Comparison of ENCODE assay signal across 23 cellular contexts in the genomic region with DNA sequence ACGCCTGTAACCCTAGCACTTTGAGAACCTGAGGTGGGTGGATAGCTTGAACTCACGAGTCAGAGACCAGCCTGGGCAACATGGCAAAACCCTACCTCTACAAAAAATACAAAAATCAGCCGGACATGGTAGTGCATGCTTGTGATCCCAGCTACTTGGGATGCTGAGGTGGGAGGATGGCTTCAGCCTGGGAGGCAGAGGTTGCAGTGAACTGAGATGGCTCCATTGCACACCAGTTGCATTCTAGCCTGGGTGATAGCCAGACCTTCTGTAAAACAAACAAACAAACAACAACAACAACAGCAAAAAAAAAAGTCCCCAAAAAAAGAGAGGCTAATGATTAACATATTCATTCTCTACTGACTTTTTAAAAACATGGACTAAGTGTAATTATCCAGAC.
"Had no signal": no experiment of that assay in that cellular context is flagged by ENCODE, and none has a peak within 500 bp of the region (broad histone marks: within the 10 kb centered on the region; RNA-seq: fewer than 3 reads in every experiment).

No MANE protein-coding gene starts in this region.

- H3K4me1 ChIP-seq: Peyer's patch had no signal

- H3K27ac Mint-ChIP-seq: activated CD4-positive, alpha-beta T cell treated with anti-CD3 and anti-CD28 coated beads for 36 hours; activated CD8-positive, alpha-beta T cell treated with anti-CD3 and anti-CD28 coated beads for 36 hours; activated naive CD4-positive, alpha-beta T cell treated with anti-CD3 and anti-CD28 coated beads, Interleukin-2, amount 10 ng/mL, durations not matched to agents 7 days and 5 days; activated naive CD8-positive, alpha-beta T cell treated with anti-CD3 and anti-CD28 coated beads for 36 hours; activated T-cell treated with anti-CD3 and anti-CD28 coated beads, Interleukin-2, amount 50 U/mL, for 72 hours; activated T-helper 2 cell treated with anti-CD3 and anti-CD28 coated beads, Interferon-gamma antibody, Interleukin-2, Interleukin-4, amounts not matched to agents 10 μg/mL and 5 μg/mL and 100 μg/mL, durations not matched to agents 14 hours and 24 hours and 36 hours had no signal

- H3K9me3 ChIP-seq: Peyer's patch, SJCRH30, SK-N-SH had no signal

- H3K27me3 Mint-ChIP-seq: activated CD4-positive, alpha-beta T cell treated with anti-CD3 and anti-CD28 coated beads for 36 hours; activated CD8-positive, alpha-beta T cell treated with anti-CD3 and anti-CD28 coated beads for 36 hours; activated naive CD4-positive, alpha-beta T cell treated with anti-CD3 and anti-CD28 coated beads, Interleukin-2, amount 10 ng/mL, durations not matched to agents 7 days and 5 days; activated naive CD8-positive, alpha-beta T cell treated with anti-CD3 and anti-CD28 coated beads for 36 hours had no signal

- H3K4me3 ChIP-seq: K562, Peyer's patch, SJCRH30 had no signal

- H3K27ac ChIP-seq: Peyer's patch, RWPE1, SJCRH30, WERI-Rb-1 had no signal

- H3K9me3 Mint-ChIP-seq: activated CD8-positive, alpha-beta T cell treated with anti-CD3 and anti-CD28 coated beads for 36 hours; activated naive CD4-positive, alpha-beta T cell treated with anti-CD3 and anti-CD28 coated beads, Interleukin-2, amount 10 ng/mL, durations not matched to agents 7 days and 5 days; activated naive CD8-positive, alpha-beta T cell treated with anti-CD3 and anti-CD28 coated beads for 36 hours; activated T-cell treated with anti-CD3 and anti-CD28 coated beads, Interleukin-2, amount 50 U/mL, for 72 hours; activated T-helper 2 cell treated with anti-CD3 and anti-CD28 coated beads, Interferon-gamma antibody, Interleukin-2, Interleukin-4, amounts not matched to agents 10 μg/mL and 5 μg/mL and 100 μg/mL, durations not matched to agents 14 hours and 24 hours and 36 hours had no signal

- ATAC-seq: activated CD4-positive, alpha-beta T cell treated with anti-CD3 and anti-CD28 coated beads for 36 hours; activated CD8-positive, alpha-beta T cell treated with anti-CD3 and anti-CD28 coated beads for 36 hours; activated T-cell treated with anti-CD3 and anti-CD28 coated beads, Interleukin-2, amount 50 U/mL, for 72 hours; K562 had no signal

- FAIRE-seq: K562 had no signal

- H3K4me3 Mint-ChIP-seq: activated CD4-positive, alpha-beta T cell treated with anti-CD3 and anti-CD28 coated beads for 36 hours; activated CD8-positive, alpha-beta T cell treated with anti-CD3 and anti-CD28 coated beads for 36 hours; activated naive CD4-positive, alpha-beta T cell treated with anti-CD3 and anti-CD28 coated beads, Interleukin-2, amount 10 ng/mL, durations not matched to agents 7 days and 5 days; activated naive CD8-positive, alpha-beta T cell treated with anti-CD3 and anti-CD28 coated beads for 36 hours; activated T-cell treated with anti-CD3 and anti-CD28 coated beads, Interleukin-2, amount 50 U/mL, for 72 hours had no signal

- DNase-seq: activated CD4-positive, alpha-beta T cell treated with anti-CD3 and anti-CD28 coated beads for 36 hours; activated CD4-positive, alpha-beta T cell treated with anti-CD3 and anti-CD28 coated beads, Interleukin-2, amount 50 U/mL, for 1 hour; activated CD8-positive, alpha-beta memory T cell treated with anti-CD3 and anti-CD28 coated beads, Interleukin-2, amount 50 U/mL, for 4 hours; activated CD8-positive, alpha-beta T cell treated with anti-CD3 and anti-CD28 coated beads for 36 hours; activated gamma-delta T cell treated with Interleukin-2 at 50 U/mL for 16 hours; activated naive CD4-positive, alpha-beta T cell treated with anti-CD3 and anti-CD28 coated beads, Interleukin-2, amount 10 ng/mL, durations not matched to agents 7 days and 5 days; activated naive CD8-positive, alpha-beta T cell treated with anti-CD3 and anti-CD28 coated beads for 36 hours; activated T-cell treated with anti-CD3 and anti-CD28 coated beads, Interleukin-2, amount 50 U/mL, for 72 hours; anterior cingulate cortex; NCI-H2171; NCI-H226; NCI-H526 treated with DMSO at 0.1 percent for 48 hours; NK-92 treated with Interleukin-12 subunit alpha and Interleukin-12 subunit beta, amount 100 ng/mL, for 24 hours; OCI-M1; Peyer's patch; Right ventricle myocardium superior; SJCRH30; SK-N-SH; T-helper 1 cell; WERI-Rb-1 had no signal

- H3K27me3 ChIP-seq: Peyer's patch, SJCRH30 had no signal

- H3K36me3 ChIP-seq: Peyer's patch, SJCRH30, WERI-Rb-1 had no signal
